In genomic region chr6:31884528-31885035, GRCh38 we compare ENCODE assay signal across 33 cellular contexts. TPM values are rescaled to one million over a fixed set of nuclear protein-coding genes. Genes with fewer than 3 reads are reported as not detected.
"Had no signal": no experiment of that assay in that cellular context is flagged by ENCODE, and none has a peak within 500 bp of the region (broad histone marks: within the 10 kb centered on the region; RNA-seq: fewer than 3 reads in every experiment).

No MANE protein-coding gene starts in this region.

- H3K36me3 ChIP-seq: uterus had no signal

- H3K4me3 ChIP-seq: pancreas, prostate gland, right atrium auricular region, skin epidermis, smooth muscle cell, spleen, suprapubic skin, testis, tibial artery, transverse colon, upper lobe of right lung, uterus had no signal

- H3K9me3 Mint-ChIP-seq: naive B cell; naive thymus-derived CD8-positive, alpha-beta T cell; natural killer cell treated with Interleukin-12 subunit alpha and Interleukin-12 subunit beta and Interleukin-15 and Interleukin-18, amount 100 ng/mL, for 72 hours; nephron progenitor cell; neural crest cell; stimulated activated memory B cell treated with anti-CD40 and anti-IgM and Interleukin-4, amounts not matched to agents 10 μg/mL and 1 μg/mL and 100 μg/mL, for 72 hours; stimulated activated naive CD8-positive, alpha-beta T cell treated with anti-CD3 and anti-CD28 coated beads, Interleukin-15, amount 100 ng/mL, for 72 hours; type B pancreatic cell had no signal

- H3K27me3 Mint-ChIP-seq: naive B cell; naive thymus-derived CD8-positive, alpha-beta T cell; natural killer cell treated with Interleukin-12 subunit alpha and Interleukin-12 subunit beta and Interleukin-15 and Interleukin-18, amount 100 ng/mL, for 72 hours; stimulated activated memory B cell treated with anti-CD40 and anti-IgM and Interleukin-4, amounts not matched to agents 10 μg/mL and 1 μg/mL and 100 μg/mL, for 72 hours; stimulated activated naive CD8-positive, alpha-beta T cell treated with anti-CD3 and anti-CD28 coated beads, Interleukin-15, amount 100 ng/mL, for 72 hours; type B pancreatic cell had no signal

- H3K9me3 ChIP-seq: pancreas, prostate gland, right atrium auricular region, spleen, suprapubic skin, testis, tibial artery, transverse colon, upper lobe of right lung, uterus had no signal

- H3K4me1 Mint-ChIP-seq: nephron progenitor cell; stimulated activated naive CD8-positive, alpha-beta T cell treated with anti-CD3 and anti-CD28 coated beads, Interleukin-15, amount 100 ng/mL, for 72 hours had no signal

- H3K27ac Mint-ChIP-seq: naive thymus-derived CD8-positive, alpha-beta T cell; natural killer cell treated with Interleukin-12 subunit alpha and Interleukin-12 subunit beta and Interleukin-15 and Interleukin-18, amount 100 ng/mL, for 72 hours; nephron progenitor cell; stimulated activated memory B cell treated with anti-CD40 and anti-IgM and Interleukin-4, amounts not matched to agents 10 μg/mL and 1 μg/mL and 100 μg/mL, for 72 hours; type B pancreatic cell had no signal

- H3K27me3 ChIP-seq: pancreas, right atrium auricular region, spleen, suprapubic skin, testis, tibial artery, transverse colon, upper lobe of right lung, uterus had no signal

- DNase-seq: naive B cell; nephron progenitor cell; occipital lobe; retina; spleen; stimulated activated CD4-positive, alpha-beta T cell treated with anti-CD3 and anti-CD28 coated beads, Interleukin-12 subunit alpha, Interleukin-12 subunit beta, amount 100 ng/mL, for 4 hours; stimulated activated CD4-positive, alpha-beta T cell treated with anti-CD3 and anti-CD28 coated beads, Interleukin-1b, Interleukin-23, amount 100 ng/mL, for 48 hours; stimulated activated CD4-positive, alpha-beta T cell treated with anti-CD3 and anti-CD28 coated beads, Interleukin-4, amount 100 ng/mL, for 1 hour; stimulated activated CD4-positive, alpha-beta T cell treated with anti-CD3 and anti-CD28 coated beads, Interleukin-4, amount 100 ng/mL, for 4 hours; stimulated activated CD8-positive, alpha-beta memory T cell treated with anti-CD3 and anti-CD28 coated beads, Interleukin-4, amount 100 ng/mL, for 48 hours; stimulated activated naive CD4-positive, alpha-beta T cell; stimulated activated naive CD8-positive, alpha-beta T cell treated with anti-CD3 and anti-CD28 coated beads, Interleukin-15, amount 100 ng/mL, for 72 hours; stimulated activated naive CD8-positive, alpha-beta T cell treated with anti-CD3 and anti-CD28 coated beads, Interleukin-15, Interleukin-2, amounts not matched to agents 100 U/mL and 50 U/mL, for 24 hours; substantia nigra; testis; tibial artery; transverse colon; upper lobe of right lung; uterus had no signal

- H3K4me1 ChIP-seq: pancreas, prostate gland, right atrium auricular region, suprapubic skin, testis, tibial artery, upper lobe of right lung, uterus had no signal

- H3K4me2 ChIP-seq: smooth muscle cell had no signal

- H3K27ac ChIP-seq: pancreas, prostate gland, right atrium auricular region, skin epidermis, spleen, suprapubic skin, testis, tibial artery, transverse colon, upper lobe of right lung, uterus had no signal

- ATAC-seq: naive thymus-derived CD8-positive, alpha-beta T cell; natural killer cell treated with Interleukin-12 subunit alpha and Interleukin-12 subunit beta and Interleukin-15 and Interleukin-18, amount 100 ng/mL, for 72 hours; pancreas; sciatic nerve; stimulated activated memory B cell treated with anti-CD40 and anti-IgM and Interleukin-4, amounts not matched to agents 10 μg/mL and 1 μg/mL and 100 μg/mL, for 72 hours; stimulated activated naive CD8-positive, alpha-beta T cell treated with anti-CD3 and anti-CD28 coated beads, Interleukin-15, amount 100 ng/mL, for 72 hours; stimulated activated naive CD8-positive, alpha-beta T cell treated with anti-CD3 and anti-CD28 coated beads, Interleukin-15, Interleukin-2, amounts not matched to agents 100 U/mL and 50 U/mL, for 24 hours; upper lobe of right lung had no signal

- H3K4me3 Mint-ChIP-seq: naive B cell; naive thymus-derived CD8-positive, alpha-beta T cell; natural killer cell treated with Interleukin-12 subunit alpha and Interleukin-12 subunit beta and Interleukin-15 and Interleukin-18, amount 100 ng/mL, for 72 hours; nephron progenitor cell; neural crest cell; stimulated activated memory B cell treated with anti-CD40 and anti-IgM and Interleukin-4, amounts not matched to agents 10 μg/mL and 1 μg/mL and 100 μg/mL, for 72 hours; stimulated activated naive CD8-positive, alpha-beta T cell treated with anti-CD3 and anti-CD28 coated beads, Interleukin-15, amount 100 ng/mL, for 72 hours; type B pancreatic cell had no signal

RNA-seq across cellular contexts. Expression of gene SLC44A4, which starts 5.8 kb away (rescaled TPM):
- total RNA-seq: naive thymus-derived CD8-positive, alpha-beta T cell; natural killer cell treated with Interleukin-12 subunit alpha and Interleukin-12 subunit beta and Interleukin-15 and Interleukin-18, amount 100 ng/mL, for 72 hours; occipital lobe; osteocyte; right atrium auricular region had no signal
- polyA plus RNA-seq: naive thymus-derived CD8-positive, alpha-beta T cell had no signal

RNA-seq across cellular contexts. Expression of gene ZBTB12, which starts 17.3 kb away (rescaled TPM):
- polyA plus RNA-seq: naive thymus-derived CD8-positive, alpha-beta T cell; smooth muscle cell had no signal

RNA-seq across cellular contexts. Expression of gene C2, which starts 42.9 kb away (rescaled TPM):
- total RNA-seq: pulmonary artery endothelial cell, smooth muscle cell had no signal
- polyA plus RNA-seq: naive thymus-derived CD8-positive, alpha-beta T cell had no signal
